In the genomic region with DNA sequence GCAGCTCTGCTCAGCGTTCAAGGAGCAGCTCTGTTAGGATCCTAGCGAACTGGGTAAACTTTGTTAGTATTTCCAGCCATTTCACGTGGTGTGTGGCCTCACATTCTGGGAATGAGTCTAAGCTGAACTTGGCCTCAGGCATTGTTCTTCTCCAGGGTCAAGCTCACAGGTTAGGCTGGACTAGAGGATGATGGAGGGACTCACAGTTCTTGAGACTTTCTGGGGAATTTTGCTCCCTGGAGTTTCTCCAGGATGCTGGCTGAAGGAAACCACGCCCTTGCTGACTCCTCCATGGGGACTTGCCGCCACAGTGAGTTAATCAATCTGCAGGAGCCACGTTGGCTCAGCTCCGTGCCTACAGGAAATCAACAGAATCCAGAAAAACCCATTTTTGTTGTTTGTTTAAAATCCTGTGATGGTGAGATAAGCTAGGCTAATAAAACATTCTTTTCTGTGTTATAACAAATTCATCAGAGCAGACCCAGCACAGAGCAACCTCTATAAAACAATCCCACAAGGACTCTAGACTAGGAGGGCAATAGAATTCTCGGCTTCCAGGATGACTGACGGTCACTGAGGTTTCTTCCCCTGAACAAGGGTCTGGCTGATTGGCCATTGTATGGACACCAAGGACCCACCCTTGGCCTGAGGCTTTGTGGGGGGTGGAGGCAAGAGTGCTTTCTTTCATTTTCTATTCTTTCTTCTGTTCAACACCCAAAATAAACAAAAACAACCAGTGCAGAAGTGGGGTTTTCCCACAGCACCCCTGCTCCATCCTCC, we compare ENCODE assay signal across 12 cellular contexts. TPM values are rescaled to one million over a fixed set of nuclear protein-coding genes. Genes with fewer than 3 reads are reported as not detected.
A peak's percentile ranks its signal among the peaks of the same experiment; 100 is the strongest.
DNase-seq lines count a peak whose midpoint lies in the region; ATAC-seq and TF ChIP-seq lines count a peak whose summit lies in the region.
"Had no signal": no experiment of that assay in that cellular context is flagged by ENCODE, and none has a peak within 500 bp of the region (broad histone marks: within the 10 kb centered on the region; RNA-seq: fewer than 3 reads in every experiment).

No MANE protein-coding gene starts in this region.

- H3K4me1 ChIP-seq in KMS-11 (ENCODE audit: low read depth, poor library complexity, severe bottlenecking), result peaks cover 53% of the 10 kb centered on the region
- peaks cover 19% of the 10 kb centered on the region for H3K4me1 ChIP-seq in suprapubic skin

- no peak overlapping the region for H3K9ac ChIP-seq in KMS-11

- H3K27ac ChIP-seq in KMS-11 (no peak overlapping the region), suprapubic skin (peak overlapping the region; percentile 74)

- ATAC-seq in HG02588 (IDR thresholded peaks at IDR 0.05; ENCODE audit: unreplicated experiment) (no peak), HG03280 (IDR thresholded peaks at IDR 0.05; ENCODE audit: unreplicated experiment) (no peak)

- TF ChIP-seq POLR2A in suprapubic skin (IDR thresholded peaks at IDR 0.05), result no peak

- no peak for TF ChIP-seq EP300 in suprapubic skin (IDR thresholded peaks at IDR 0.05)

- whole genome bisulfite sequencing in suprapubic skin, result 37% methylated on average over 8 of the region's 9 CpGs

- no peaks in the 10 kb centered on the region for H3K36me3 ChIP-seq in KMS-11 (ENCODE audit: insufficient read depth)
- no peaks in the 10 kb centered on the region for H3K36me3 ChIP-seq in suprapubic skin

- H4K20me1 ChIP-seq in KMS-11 (ENCODE audit: insufficient read depth), result no peaks in the 10 kb centered on the region

- H3K4me3 ChIP-seq in KMS-11 (IDR thresholded peaks at IDR 0.05; ENCODE audit: insufficient read depth, low read depth, low read length) (no peak overlapping the region), choroid plexus epithelial cell (ENCODE audit: low read depth, low read length) (no peak overlapping the region), suprapubic skin (no peak overlapping the region)

- H3K79me2 ChIP-seq in KMS-11 (ENCODE audit: insufficient read depth, low read depth), result no peaks in the 10 kb centered on the region

- no peak overlapping the region for H2AFZ ChIP-seq in KMS-11 (ENCODE audit: low read depth)

- H3K4me2 ChIP-seq in KMS-11, result peak overlapping the region; percentile 26

- TF ChIP-seq CTCF in KMS-11 (conservative IDR thresholded peaks at IDR 0.05; ENCODE audit: low read depth, low read length) (no peak), choroid plexus epithelial cell (conservative IDR thresholded peaks at IDR 0.05; ENCODE audit: low read depth, low read length) (no peak), suprapubic skin (IDR thresholded peaks at IDR 0.05) (no peak)

- H3K9me3 ChIP-seq in suprapubic skin, result peaks cover 7% of the 10 kb centered on the region

- H3K27me3 ChIP-seq in KMS-11 (ENCODE audit: insufficient read depth, low read depth), result no peaks in the 10 kb centered on the region
- no peaks in the 10 kb centered on the region for H3K27me3 ChIP-seq in suprapubic skin

- DNase-seq in choroid plexus epithelial cell (ENCODE audit: low read depth) (peak; percentile 24), iris pigment epithelial cell (ENCODE audit: low read depth) (peak; percentile 18), suprapubic skin (ENCODE audit: low spot score in 2 of 2) (no peak), GM19238 (ENCODE audit: insufficient read length, low spot score) (no peak)
- no peak for DNase-seq in activated CD8-positive, alpha-beta memory T cell treated with anti-CD3 and anti-CD28 coated beads, Interleukin-2, amount 50 U/mL, for 4 hours
- DNase-seq: activated CD4-positive, alpha-beta T cell treated with anti-CD3 and anti-CD28 coated beads for 1 hour; activated naive CD4-positive, alpha-beta T cell treated with anti-CD3 and anti-CD28 coated beads, Interleukin-2, amount 10 ng/mL, durations not matched to agents 7 days and 5 days; glutamatergic neuron; naive B cell had no signal

RNA-seq across cellular contexts. Expression of gene CNDP1, which starts 12.6 kb away (rescaled TPM):
- total RNA-seq in suprapubic skin, result 1 to 10 TPM in 1 of 4 donors, under 1 TPM in 2, not detected in 1; 0.21 to 1.1 (median 0.97) TPM

RNA-seq across cellular contexts. Expression of gene ZNF407, which starts 50.7 kb away (rescaled TPM):
- total RNA-seq in suprapubic skin, result 10 to 100 TPM; 10.7 to 22.1 (median 13.8) TPM

RNA-seq across cellular contexts. Expression of gene CNDP2, which starts 50.8 kb away (rescaled TPM):
- total RNA-seq in suprapubic skin, result 10 to 100 TPM; 58.4 to 79.9 (median 69.5) TPM

Comparison
In these comparisons a context has a peak if more than half of its experiments do, and no peak if none do; other contexts are left out.
1. DNase-seq: peak in choroid plexus epithelial cell (single experiment) and iris pigment epithelial cell (single experiment); none in suprapubic skin (0 of 2), activated CD8-positive, alpha-beta memory T cell treated with anti-CD3 and anti-CD28 coated beads, Interleukin-2, amount 50 U/mL, for 4 hours (single experiment) and GM19238 (single experiment).